Comparison of ENCODE assay signal across 21 cellular contexts in genomic region chr20:1761116-1761515, GRCh38.
A peak's percentile ranks its signal among the peaks of the same experiment; 100 is the strongest.
DNase-seq lines count a peak whose midpoint lies in the region; ATAC-seq, FAIRE-seq and TF ChIP-seq lines count a peak whose summit lies in the region.
"Had no signal": no experiment of that assay in that cellular context is flagged by ENCODE, and none has a peak within 500 bp of the region (broad histone marks: within the 10 kb centered on the region; RNA-seq: fewer than 3 reads in every experiment).

No MANE protein-coding gene starts in this region.

- H3K4me2 ChIP-seq in astrocyte (ENCODE audit: low read length) = peak overlapping the region; percentile 20
- H3K4me2 ChIP-seq: BLaER1 treated with 17β-estradiol and CSF1 and Interleukin-3, amounts not matched to agents 10 nM and 100 nM had no signal

- H3K9me3 ChIP-seq in astrocyte (ENCODE audit: insufficient read depth, low read depth, low read length) (no peaks in the 10 kb centered on the region), right cardiac atrium (ENCODE audit: control insufficient read depth, low read length) (no peaks in the 10 kb centered on the region)
- H3K9me3 ChIP-seq: BLaER1 treated with 17β-estradiol and CSF1 and Interleukin-3, amounts not matched to agents 10 nM and 100 nM had no signal

- no peak overlapping the region for H3K4me3 Mint-ChIP-seq in astrocyte (ENCODE audit: unreplicated experiment)
- H3K4me3 Mint-ChIP-seq: effector memory CD8-positive, alpha-beta T cell; IgD-negative memory B cell; stimulated activated naive CD8-positive, alpha-beta T cell treated with anti-CD3 and anti-CD28 coated beads, Interleukin-15, Interleukin-2, amounts not matched to agents 100 ng/mL and 50 ng/mL, for 24 hours had no signal

- intact Hi-C loops in right cardiac atrium (cut with DNase I) = loop anchor here in 2 of 4 donors (10.0 kb wide), 2 partner anchors 414 to 694 kb away; no protein-coding TSS in a partner anchor

- H3K79me2 ChIP-seq in astrocyte (ENCODE audit: insufficient read depth, low read length) = no peaks in the 10 kb centered on the region

- no peak overlapping the region for H3K27ac ChIP-seq in astrocyte (ENCODE audit: low read depth, low read length)
- no peak overlapping the region for H3K27ac ChIP-seq in right cardiac atrium (ENCODE audit: low read length)
- H3K27ac ChIP-seq: BLaER1 treated with 17β-estradiol and CSF1 and Interleukin-3, amounts not matched to agents 10 nM and 100 nM; SK-N-MC had no signal

- no peak overlapping the region for H3K9ac ChIP-seq in astrocyte (ENCODE audit: low read length)
- H3K9ac ChIP-seq: BLaER1 treated with 17β-estradiol and CSF1 and Interleukin-3, amounts not matched to agents 10 nM and 100 nM had no signal

- H3K4me1 Mint-ChIP-seq in astrocyte (ENCODE audit: low read depth, unreplicated experiment) = peaks cover 10% of the 10 kb centered on the region

- H2AFZ ChIP-seq in astrocyte (ENCODE audit: low read depth, low read length) = no peak overlapping the region

- H3K27ac Mint-ChIP-seq in astrocyte (ENCODE audit: unreplicated experiment) = peak overlapping the region; percentile 21
- H3K27ac Mint-ChIP-seq: effector memory CD8-positive, alpha-beta T cell; IgD-negative memory B cell; stimulated activated naive CD8-positive, alpha-beta T cell treated with anti-CD3 and anti-CD28 coated beads, Interleukin-15, Interleukin-2, amounts not matched to agents 100 ng/mL and 50 ng/mL, for 24 hours had no signal

- no peaks in the 10 kb centered on the region for H3K27me3 Mint-ChIP-seq in astrocyte (ENCODE audit: low read depth, unreplicated experiment)
- H3K27me3 Mint-ChIP-seq: stimulated activated naive CD8-positive, alpha-beta T cell treated with anti-CD3 and anti-CD28 coated beads, Interleukin-15, Interleukin-2, amounts not matched to agents 100 ng/mL and 50 ng/mL, for 24 hours had no signal

- DNase-seq in AG09309 (ENCODE audit: low read depth) (peak; percentile 49), HTR-8/SVneo (ENCODE audit: insufficient read length, low spot score) (peak; percentile 57), astrocyte (ENCODE audit: low read depth) (peak; percentile 95), iris pigment epithelial cell (ENCODE audit: low read depth) (peak; percentile 81), right cardiac atrium (no peak), NCI-H146 treated with DMSO at 0.1 percent for 48 hours (lab: John Stamatoyannopoulos, UW; ENCODE audit: unreplicated experiment) (no peak)
- DNase-seq: activated T-cell treated with anti-CD3 and anti-CD28 coated beads, Interleukin-2, amount 50 U/mL, for 1 hour; aorta; effector memory CD8-positive, alpha-beta T cell; midbrain; NCI-H146; NCI-H774; posterior cingulate gyrus had no signal

- H3K4me1 ChIP-seq in astrocyte (ENCODE audit: insufficient read depth, low read length) = peaks cover 8% of the 10 kb centered on the region
- no peaks in the 10 kb centered on the region for H3K4me1 ChIP-seq in right cardiac atrium (ENCODE audit: control insufficient read depth, insufficient read depth, low read length)

- no peak for ATAC-seq in GM19324 (IDR thresholded peaks at IDR 0.05; ENCODE audit: low FRiP score, unreplicated experiment)
- ATAC-seq in right cardiac atrium = no peak
- no peak for ATAC-seq in HG02759 (IDR thresholded peaks at IDR 0.05; ENCODE audit: unreplicated experiment)
- ATAC-seq: activated CD4-positive, CD25-positive, alpha-beta regulatory T cell treated with anti-CD3 and anti-CD28 coated beads, Interleukin-2, amount 50 U/mL, for 24 hours; effector memory CD8-positive, alpha-beta T cell had no signal

- H3K27me3 ChIP-seq in astrocyte (ENCODE audit: insufficient read depth, low read length) (no peaks in the 10 kb centered on the region), right cardiac atrium (ENCODE audit: control insufficient read depth, insufficient read depth) (no peaks in the 10 kb centered on the region)
- H3K27me3 ChIP-seq: BLaER1 treated with 17β-estradiol and CSF1 and Interleukin-3, amounts not matched to agents 10 nM and 100 nM had no signal

- FAIRE-seq in HTR-8/SVneo (lab: Jason Lieb, UNC) = peak; percentile 64
- FAIRE-seq in astrocyte (lab: Jason Lieb, UNC) = peak; percentile 93
- FAIRE-seq: G401.6 had no signal

- no peak for TF ChIP-seq CTCF in AG09309 (IDR thresholded peaks at IDR 0.05; ENCODE audit: control insufficient read depth, insufficient read depth, low read depth, low read length, missing control alignments)
- TF ChIP-seq CTCF in astrocyte (IDR thresholded peaks at IDR 0.05; ENCODE audit: insufficient read depth, low read depth, low read length) = no peak

- WGBS in right cardiac atrium = 45% methylated on average over 5 of the region's 5 CpGs

- H3K36me3 ChIP-seq in astrocyte (ENCODE audit: insufficient read depth, low read length) = no peaks in the 10 kb centered on the region
- H3K36me3 ChIP-seq: BLaER1 treated with 17β-estradiol and CSF1 and Interleukin-3, amounts not matched to agents 10 nM and 100 nM had no signal

- no peaks in the 10 kb centered on the region for H3K9me3 Mint-ChIP-seq in astrocyte (ENCODE audit: unreplicated experiment)
- H3K9me3 Mint-ChIP-seq: effector memory CD8-positive, alpha-beta T cell; IgD-negative memory B cell; stimulated activated naive CD8-positive, alpha-beta T cell treated with anti-CD3 and anti-CD28 coated beads, Interleukin-15, Interleukin-2, amounts not matched to agents 100 ng/mL and 50 ng/mL, for 24 hours had no signal

- H3K4me3 ChIP-seq in AG09309 (ENCODE audit: control insufficient read depth, low read depth, low read length) (no peak overlapping the region), astrocyte (ENCODE audit: insufficient read depth, low read depth, low read length) (no peak overlapping the region), right cardiac atrium (ENCODE audit: low read length) (no peak overlapping the region)
- H3K4me3 ChIP-seq: BLaER1 treated with 17β-estradiol and CSF1 and Interleukin-3, amounts not matched to agents 10 nM and 100 nM; SK-N-MC had no signal

- no peaks in the 10 kb centered on the region for H3K36me3 Mint-ChIP-seq in astrocyte (ENCODE audit: low read depth, unreplicated experiment)
- H3K36me3 Mint-ChIP-seq: IgD-negative memory B cell had no signal

- H4K20me1 ChIP-seq in astrocyte (ENCODE audit: insufficient read depth, low read length) = no peaks in the 10 kb centered on the region
- H4K20me1 ChIP-seq: BLaER1 treated with 17β-estradiol and CSF1 and Interleukin-3, amounts not matched to agents 10 nM and 100 nM had no signal

Comparison
In these comparisons a context has a peak if more than half of its experiments do, and no peak if none do; other contexts are left out.
1. DNase-seq: peak in AG09309 (single experiment), HTR-8/SVneo (single experiment), astrocyte (single experiment) and iris pigment epithelial cell (single experiment); none in right cardiac atrium (0 of 3) and NCI-H146 treated with DMSO at 0.1 percent for 48 hours (single experiment).